ENCODE assay signal across 10 cellular contexts in the genomic region with DNA sequence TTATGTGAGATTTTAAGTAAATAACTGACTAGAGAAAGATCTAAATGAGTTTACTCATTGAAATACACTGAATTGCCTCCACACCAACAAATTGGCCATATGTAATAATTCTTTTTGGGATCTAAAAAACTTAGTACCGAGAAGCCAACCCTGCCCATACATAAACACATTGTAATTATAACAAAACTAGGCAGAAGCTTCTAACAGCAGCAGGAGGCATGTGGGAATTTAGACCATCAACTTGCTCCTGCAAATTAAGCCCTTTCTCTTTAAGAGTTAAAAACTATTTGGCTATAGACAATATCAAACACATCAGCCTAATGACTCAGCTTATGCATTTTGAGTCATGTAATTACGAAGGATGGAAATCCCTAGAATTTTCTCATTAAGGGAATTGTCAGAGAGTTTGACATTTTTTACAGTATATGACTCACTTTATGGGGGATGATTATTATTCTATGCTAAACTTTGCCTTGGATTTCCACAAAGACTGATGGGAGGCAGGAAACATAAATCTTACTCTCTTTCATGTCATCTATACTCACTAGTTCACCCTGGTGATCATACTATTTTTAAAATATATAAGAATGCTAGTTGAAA. TPM values are rescaled to one million over a fixed set of nuclear protein-coding genes. Genes with fewer than 3 reads are reported as not detected.
A peak's percentile ranks its signal among the peaks of the same experiment; 100 is the strongest.
DNase-seq lines count a peak whose midpoint lies in the region; ATAC-seq, FAIRE-seq and TF ChIP-seq lines count a peak whose summit lies in the region.
"Had no signal": no experiment of that assay in that cellular context is flagged by ENCODE, and none has a peak within 500 bp of the region (broad histone marks: within the 10 kb centered on the region; RNA-seq: fewer than 3 reads in every experiment).

No MANE protein-coding gene starts in this region.

- WGBS in trophoblast cell (ENCODE audit: extremely low coverage, insufficient coverage, insufficient read length), result no CpG with 5 or more reads among the region's 2 CpGs

- H3K4me3 Mint-ChIP-seq in glutamatergic neuron (ENCODE audit: unreplicated experiment), result no peak overlapping the region

- no peak overlapping the region for H3K4ac ChIP-seq in trophoblast cell (ENCODE audit: low read depth, low read length)

- no peaks in the 10 kb centered on the region for H3K9me2 ChIP-seq in OCI-LY7 (ENCODE audit: insufficient read depth, low read length)

- no peak overlapping the region for H2BK120ac ChIP-seq in trophoblast cell (ENCODE audit: insufficient read depth, low read length, poor library complexity)

- H3K36me3 ChIP-seq in OCI-LY7 (ENCODE audit: insufficient read depth, low read length), result peaks cover 40% of the 10 kb centered on the region
- H3K36me3 ChIP-seq in trophoblast cell (ENCODE audit: control insufficient read depth in 1 of 2, insufficient read depth in 2 of 2, low read length in 2 of 2), result no peaks in the 10 kb centered on the region
- no peaks in the 10 kb centered on the region for H3K36me3 ChIP-seq in kidney (ENCODE audit: control insufficient read depth in 1 of 2, insufficient read depth in 2 of 2, low read length in 2 of 2)

- H3K79me2 ChIP-seq in OCI-LY7 (ENCODE audit: insufficient read depth, low read depth, low read length) (peaks cover 55% of the 10 kb centered on the region), trophoblast cell (ENCODE audit: control insufficient read depth, insufficient read depth, low read length, poor library complexity) (no peaks in the 10 kb centered on the region)

- H3K9me3 ChIP-seq in OCI-LY7 (ENCODE audit: low read length) (no peaks in the 10 kb centered on the region), trophoblast cell (ENCODE audit: insufficient read depth, low read depth, low read length) (no peaks in the 10 kb centered on the region), kidney (ENCODE audit: control insufficient read depth in 1 of 2, low read length in 2 of 2) (no peaks in the 10 kb centered on the region)

- H2AFZ ChIP-seq in OCI-LY7 (ENCODE audit: low read length), result peak overlapping the region; percentile 95; the same call in 1 of the 2 replicates
- H2AFZ ChIP-seq in trophoblast cell (ENCODE audit: insufficient read depth, low read length, poor library complexity), result no peak overlapping the region

- TF ChIP-seq CTCF in OCI-LY7 (conservative IDR thresholded peaks at IDR 0.05; ENCODE audit: low read length) (no peak), choroid plexus epithelial cell (conservative IDR thresholded peaks at IDR 0.05; ENCODE audit: low read depth, low read length) (no peak), kidney (IDR thresholded peaks at IDR 0.05; ENCODE audit: borderline replicate concordance, extremely low read depth, insufficient read depth) (no peak), glutamatergic neuron (IDR thresholded peaks at IDR 0.05; ENCODE audit: partially characterized antibody, unreplicated experiment) (no peak)

- H3K14ac ChIP-seq in trophoblast cell (ENCODE audit: low read length), result no peak overlapping the region

- FAIRE-seq in kidney (lab: Jason Lieb, UNC), result no peak

- no peak overlapping the region for H3K23ac ChIP-seq in trophoblast cell (ENCODE audit: low read length)

- no peaks in the 10 kb centered on the region for H3K79me1 ChIP-seq in trophoblast cell (ENCODE audit: low read length)

- H4K8ac ChIP-seq in trophoblast cell (ENCODE audit: low read depth, low read length), result no peak overlapping the region

- H3K36me3 Mint-ChIP-seq in glutamatergic neuron (ENCODE audit: unreplicated experiment), result no peaks in the 10 kb centered on the region

- no peaks in the 10 kb centered on the region for H3K27me3 ChIP-seq in trophoblast cell (ENCODE audit: insufficient read depth, low read length)

- H2AK5ac ChIP-seq in trophoblast cell (ENCODE audit: low read length), result no peak overlapping the region

- H3K4me2 ChIP-seq in OCI-LY7 (ENCODE audit: low read length) (peak overlapping the region; percentile 91), trophoblast cell (ENCODE audit: low read length) (no peak overlapping the region)

- peak overlapping the region; percentile 72 for H3K27ac ChIP-seq in OCI-LY7 (ENCODE audit: low read depth, low read length, poor library complexity, severe bottlenecking)
- H3K27ac ChIP-seq in trophoblast cell (ENCODE audit: low read depth, low read length), result no peak overlapping the region
- no peak overlapping the region for H3K27ac ChIP-seq in kidney (ENCODE audit: low read depth in 2 of 2, low read length in 2 of 2)

- intact Hi-C loops in OCI-LY7 (cut with micrococcal nuclease; ENCODE audit: unreplicated experiment), result no loop called here
- intact Hi-C loops in kidney (cut with DNase I), result no loop called here

- H4K20me1 ChIP-seq in OCI-LY7 (ENCODE audit: insufficient read depth, low read length), result no peaks in the 10 kb centered on the region

- peak overlapping the region; percentile 75 for H3K4me3 ChIP-seq in OCI-LY7 (ENCODE audit: low read depth, low read length, poor library complexity, severe bottlenecking)
- no peak overlapping the region for H3K4me3 ChIP-seq in choroid plexus epithelial cell (ENCODE audit: low read depth, low read length)
- no peak overlapping the region for H3K4me3 ChIP-seq in trophoblast cell (ENCODE audit: low read depth, low read length)
- H3K4me3 ChIP-seq in kidney (ENCODE audit: low read length in 2 of 2), result no peak overlapping the region

- CTCF ChIA-PET in OCI-LY7 (lab: Charles Lee; ENCODE audit: unreplicated experiment), result interaction anchor here (1.3 kb wide), 1 partner anchor 15 kb away, joined by 5 read pairs; no protein-coding TSS in a partner anchor

- DNase-seq in Daoy (ENCODE audit: low read depth) (peak; percentile 74), OCI-LY7 (ENCODE audit: low spot score) (no peak), choroid plexus epithelial cell (ENCODE audit: low read depth) (peak; percentile 60), trophoblast cell (peak; percentile 23 to 89), kidney (no peak), NCI-H2081 (lab: John Stamatoyannopoulos, UW) (no peak), glutamatergic neuron (no peak)
- DNase-seq: mesendoderm; NK-92 treated with Interleukin-12 subunit alpha and Interleukin-12 subunit beta, amount 100 ng/mL, for 24 hours had no signal

- no peaks in the 10 kb centered on the region for H3K27me3 Mint-ChIP-seq in glutamatergic neuron (ENCODE audit: unreplicated experiment)

- H2BK5ac ChIP-seq in trophoblast cell (ENCODE audit: low read depth, low read length, poor library complexity), result no peak overlapping the region

- BruUV-seq in OCI-LY7 (replicated peaks; lab: Mats Ljungman, UMichigan), result no TSS peak

- POLR2A ChIA-PET in OCI-LY7 (lab: Charles Lee), result interaction anchor here (0.9 to 8.2 kb wide), 7 partner anchors 9 to 47 kb away, joined by 3 to 52 read pairs (median 5); no protein-coding TSS in a partner anchor

- H3K27ac Mint-ChIP-seq in glutamatergic neuron (ENCODE audit: unreplicated experiment), result no peak overlapping the region

- no peak overlapping the region for H4K12ac ChIP-seq in trophoblast cell (ENCODE audit: low read depth, low read length)

- no peak overlapping the region for H4K91ac ChIP-seq in trophoblast cell (ENCODE audit: low read depth, low read length)

- H2BK12ac ChIP-seq in trophoblast cell (ENCODE audit: low read length), result no peak overlapping the region

- no peak overlapping the region for H3K9ac ChIP-seq in trophoblast cell (ENCODE audit: low read length)
- H3K9ac ChIP-seq in kidney (ENCODE audit: low read length in 2 of 2), result no peak overlapping the region

- no peak for ATAC-seq in HG02571 (IDR thresholded peaks at IDR 0.05; ENCODE audit: unreplicated experiment)

- H3K4me1 Mint-ChIP-seq in glutamatergic neuron (ENCODE audit: low read depth, unreplicated experiment), result no peaks in the 10 kb centered on the region

- no peak overlapping the region for H3K18ac ChIP-seq in trophoblast cell (ENCODE audit: low read length)

- H3K9me3 Mint-ChIP-seq in glutamatergic neuron (ENCODE audit: unreplicated experiment), result no peaks in the 10 kb centered on the region

- H3K4me1 ChIP-seq in OCI-LY7 (ENCODE audit: insufficient read depth, low read length, poor library complexity, severe bottlenecking) (peaks cover 62% of the 10 kb centered on the region), trophoblast cell (ENCODE audit: control insufficient read depth in 1 of 2, insufficient read depth in 2 of 2, low read length in 2 of 2) (peaks cover 0 to 3% of the 10 kb centered on the region in 2 experiments), kidney (ENCODE audit: control insufficient read depth in 1 of 2, insufficient read depth in 1 of 2, low read depth in 1 of 2, low read length in 2 of 2) (peaks cover 0 to 2% of the 10 kb centered on the region in 2 donors)

RNA-seq across cellular contexts. Expression of gene IL7R, which starts 1.0 kb away (rescaled TPM):
- 42.5 and 45.6 TPM in 2 replicates for total RNA-seq in Daoy (2014; rRNA removed; shearing (Covaris generic))
- 59.9 and 62.2 TPM in 2 replicates for total RNA-seq in OCI-LY7 (2014; rRNA removed; shearing (Covaris generic))
- 4.6 and 4.7 TPM in 2 replicates for total RNA-seq in OCI-LY7 (2022)
- 0.64 TPM in 2 replicates for polyA plus RNA-seq in trophoblast cell (2013)
- 53.7 TPM for total RNA-seq in kidney
- polyA plus RNA-seq in kidney (ENCODE audit: insufficient read depth, low read depth, low replicate concordance), result 0.34 TPM
- total RNA-seq in glutamatergic neuron (ENCODE audit: unreplicated experiment), result not detected

Comparison
In these comparisons a context has a peak if more than half of its experiments do, and no peak if none do; other contexts are left out.
1. DNase-seq: peak in Daoy (single experiment), choroid plexus epithelial cell (single experiment) and trophoblast cell (2 of 2); none in OCI-LY7 (single experiment), kidney (single experiment), NCI-H2081 (0 of 2) and glutamatergic neuron (single experiment).